ENCODE assay signal across 1 cellular context in the genomic region with DNA sequence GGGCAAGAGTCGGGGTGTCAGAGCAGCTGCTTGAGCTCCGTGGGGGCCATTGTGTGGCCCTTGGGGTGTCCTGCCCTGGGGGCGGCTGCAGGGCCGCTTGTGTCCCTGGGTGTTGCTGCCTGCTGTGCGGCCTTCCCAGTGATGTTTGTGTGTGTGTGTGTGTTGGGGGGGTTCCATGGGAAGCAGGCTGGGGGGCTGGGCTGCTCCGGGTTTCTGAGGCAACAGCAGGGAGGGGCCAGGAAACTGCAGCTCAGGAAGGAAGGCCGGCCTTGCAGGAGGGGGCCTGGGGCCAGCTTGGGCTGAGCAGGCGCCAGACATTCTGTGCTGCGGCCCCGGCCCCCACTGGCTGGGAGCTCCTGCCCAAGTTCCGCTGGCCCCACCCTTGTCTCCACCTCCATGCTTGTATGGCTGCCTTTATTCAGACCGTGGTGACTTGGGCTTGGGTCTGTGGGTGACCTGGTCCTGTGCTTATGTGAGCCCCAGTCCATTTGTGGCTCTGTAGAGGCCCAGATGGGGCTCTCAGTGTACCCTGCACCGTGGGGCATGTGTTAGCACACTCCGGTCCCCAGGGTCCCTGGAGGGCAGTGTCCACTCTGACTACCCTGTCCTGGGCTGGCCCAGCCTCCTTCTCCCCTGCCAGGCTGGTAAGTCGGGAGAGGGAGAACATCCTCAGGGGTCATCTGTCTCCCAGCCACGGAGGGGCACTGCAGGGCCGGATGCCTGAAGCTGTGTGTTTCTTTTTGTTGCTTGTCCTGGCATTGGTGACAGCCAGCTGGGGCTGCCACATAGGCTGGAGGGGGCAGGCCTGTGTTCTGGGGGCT.
TF ChIP-seq lines count a peak whose summit lies in the region.

No MANE protein-coding gene starts in this region.

TF ChIP-seq in HepG2, 621 proteins besides CTCF, POLR2A, EP300 and RAD21 (continued from another document and continues in another):
- TF ChIP-seq PITX1 (CRISPR knock-in tag; IDR thresholded peaks at IDR 0.05), result peak; percentile 62
- TF ChIP-seq ZNF354B (CRISPR knock-in tag; IDR thresholded peaks at IDR 0.05), result no peak
- peak; percentile 79; the same call in 1 of the 2 replicates for TF ChIP-seq NR1H2 (CRISPR knock-in tag; IDR thresholded peaks at IDR 0.05; ENCODE audit: borderline replicate concordance, low read depth)
- TF ChIP-seq STAT5B (CRISPR knock-in tag; IDR thresholded peaks at IDR 0.05), result peak; percentile 12; the same call in 1 of the 2 replicates
- TF ChIP-seq NAIF1 (CRISPR knock-in tag; IDR thresholded peaks at IDR 0.05; ENCODE audit: borderline replicate concordance), result no peak
- peak; percentile 57 for TF ChIP-seq ZNF143 (CRISPR knock-in tag; IDR thresholded peaks at IDR 0.05)
- no peak; the same call in 1 of the 2 replicates for TF ChIP-seq ZFP41 (CRISPR knock-in tag; IDR thresholded peaks at IDR 0.05; ENCODE audit: borderline replicate concordance)
- TF ChIP-seq ZBTB37 (CRISPR knock-in tag; IDR thresholded peaks at IDR 0.05), result 0 out of 2 replicates have a peak, but pooled peaks have one; percentile 21
- TF ChIP-seq ZFX (CRISPR knock-in tag; IDR thresholded peaks at IDR 0.05; ENCODE audit: low read depth), result peak; percentile 91
- no peak; the same call in 1 of the 2 replicates for TF ChIP-seq SAFB2 (CRISPR knock-in tag; IDR thresholded peaks at IDR 0.05; ENCODE audit: borderline replicate concordance, low read depth)
- TF ChIP-seq KLF6 (CRISPR knock-in tag; IDR thresholded peaks at IDR 0.05), result no peak; the same call in none of the 2 replicates
- TF ChIP-seq AGO1 (IDR thresholded peaks at IDR 0.05; ENCODE audit: low read depth, low read length, poor library complexity, severe bottlenecking), result no peak
- TF ChIP-seq FOXK2 (IDR thresholded peaks at IDR 0.05), result no peak
- TF ChIP-seq NFIC (IDR thresholded peaks at IDR 0.05; ENCODE audit: low read length), result no peak
- no peak; the same call in 1 of the 2 replicates for TF ChIP-seq ZNF276 (CRISPR knock-in tag; IDR thresholded peaks at IDR 0.05; ENCODE audit: low read depth)
- TF ChIP-seq PRPF4 (IDR thresholded peaks at IDR 0.05; ENCODE audit: low read depth, low read length, poor library complexity, severe bottlenecking), result no peak
- no peak for TF ChIP-seq PAWR (CRISPR knock-in tag; IDR thresholded peaks at IDR 0.05; ENCODE audit: borderline replicate concordance)
- TF ChIP-seq DRAP1 (CRISPR knock-in tag; IDR thresholded peaks at IDR 0.05), result peak; percentile 94
- TF ChIP-seq ZNF740 (CRISPR knock-in tag; IDR thresholded peaks at IDR 0.05), result peak; percentile 89; the same call in 1 of the 2 replicates
- TF ChIP-seq, protein P1, sequence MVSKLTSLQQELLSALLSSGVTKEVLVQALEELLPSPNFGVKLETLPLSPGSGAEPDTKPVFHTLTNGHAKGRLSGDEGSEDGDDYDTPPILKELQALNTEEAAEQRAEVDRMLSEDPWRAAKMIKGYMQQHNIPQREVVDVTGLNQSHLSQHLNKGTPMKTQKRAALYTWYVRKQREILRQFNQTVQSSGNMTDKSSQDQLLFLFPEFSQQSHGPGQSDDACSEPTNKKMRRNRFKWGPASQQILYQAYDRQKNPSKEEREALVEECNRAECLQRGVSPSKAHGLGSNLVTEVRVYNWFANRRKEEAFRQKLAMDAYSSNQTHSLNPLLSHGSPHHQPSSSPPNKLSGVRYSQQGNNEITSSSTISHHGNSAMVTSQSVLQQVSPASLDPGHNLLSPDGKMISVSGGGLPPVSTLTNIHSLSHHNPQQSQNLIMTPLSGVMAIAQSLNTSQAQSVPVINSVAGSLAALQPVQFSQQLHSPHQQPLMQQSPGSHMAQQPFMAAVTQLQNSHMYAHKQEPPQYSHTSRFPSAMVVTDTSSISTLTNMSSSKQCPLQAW (CRISPR knock-in tag; IDR thresholded peaks at IDR 0.05), result peak; percentile 81; the same call in 1 of the 2 replicates
- 0 out of 2 replicates have a peak, but pooled peaks have one; percentile 12 for TF ChIP-seq CEBPB (IDR thresholded peaks at IDR 0.05; ENCODE audit: borderline replicate concordance, low read depth, low read length)
- peak; percentile 76 for TF ChIP-seq FOXP4 (CRISPR knock-in tag; IDR thresholded peaks at IDR 0.05)
- TF ChIP-seq GFI1 (CRISPR knock-in tag; IDR thresholded peaks at IDR 0.05; ENCODE audit: borderline replicate concordance), result no peak; the same call in 1 of the 2 replicates
- peak; percentile 85 for TF ChIP-seq HOXA3 (CRISPR knock-in tag; IDR thresholded peaks at IDR 0.05)
- TF ChIP-seq, protein P2, sequence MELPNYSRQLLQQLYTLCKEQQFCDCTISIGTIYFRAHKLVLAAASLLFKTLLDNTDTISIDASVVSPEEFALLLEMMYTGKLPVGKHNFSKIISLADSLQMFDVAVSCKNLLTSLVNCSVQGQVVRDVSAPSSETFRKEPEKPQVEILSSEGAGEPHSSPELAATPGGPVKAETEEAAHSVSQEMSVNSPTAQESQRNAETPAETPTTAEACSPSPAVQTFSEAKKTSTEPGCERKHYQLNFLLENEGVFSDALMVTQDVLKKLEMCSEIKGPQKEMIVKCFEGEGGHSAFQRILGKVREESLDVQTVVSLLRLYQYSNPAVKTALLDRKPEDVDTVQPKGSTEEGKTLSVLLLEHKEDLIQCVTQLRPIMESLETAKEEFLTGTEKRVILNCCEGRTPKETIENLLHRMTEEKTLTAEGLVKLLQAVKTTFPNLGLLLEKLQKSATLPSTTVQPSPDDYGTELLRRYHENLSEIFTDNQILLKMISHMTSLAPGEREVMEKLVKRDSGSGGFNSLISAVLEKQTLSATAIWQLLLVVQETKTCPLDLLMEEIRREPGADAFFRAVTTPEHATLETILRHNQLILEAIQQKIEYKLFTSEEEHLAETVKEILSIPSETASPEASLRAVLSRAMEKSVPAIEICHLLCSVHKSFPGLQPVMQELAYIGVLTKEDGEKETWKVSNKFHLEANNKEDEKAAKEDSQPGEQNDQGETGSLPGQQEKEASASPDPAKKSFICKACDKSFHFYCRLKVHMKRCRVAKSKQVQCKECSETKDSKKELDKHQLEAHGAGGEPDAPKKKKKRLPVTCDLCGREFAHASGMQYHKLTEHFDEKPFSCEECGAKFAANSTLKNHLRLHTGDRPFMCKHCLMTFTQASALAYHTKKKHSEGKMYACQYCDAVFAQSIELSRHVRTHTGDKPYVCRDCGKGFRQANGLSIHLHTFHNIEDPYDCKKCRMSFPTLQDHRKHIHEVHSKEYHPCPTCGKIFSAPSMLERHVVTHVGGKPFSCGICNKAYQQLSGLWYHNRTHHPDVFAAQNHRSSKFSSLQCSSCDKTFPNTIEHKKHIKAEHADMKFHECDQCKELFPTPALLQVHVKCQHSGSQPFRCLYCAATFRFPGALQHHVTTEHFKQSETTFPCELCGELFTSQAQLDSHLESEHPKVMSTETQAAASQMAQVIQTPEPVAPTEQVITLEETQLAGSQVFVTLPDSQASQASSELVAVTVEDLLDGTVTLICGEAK (IDR thresholded peaks at IDR 0.05), result no peak
- TF ChIP-seq, protein P2 (CRISPR knock-in tag; IDR thresholded peaks at IDR 0.05), result no peak
- TF ChIP-seq ZNF530 (CRISPR knock-in tag; IDR thresholded peaks at IDR 0.05; ENCODE audit: low read depth), result no peak
- TF ChIP-seq ZNF737 (CRISPR knock-in tag; IDR thresholded peaks at IDR 0.05; ENCODE audit: borderline replicate concordance), result no peak
- peak; percentile 77 for TF ChIP-seq RXRB (CRISPR knock-in tag; IDR thresholded peaks at IDR 0.05; ENCODE audit: borderline replicate concordance)
- TF ChIP-seq, protein P3, sequence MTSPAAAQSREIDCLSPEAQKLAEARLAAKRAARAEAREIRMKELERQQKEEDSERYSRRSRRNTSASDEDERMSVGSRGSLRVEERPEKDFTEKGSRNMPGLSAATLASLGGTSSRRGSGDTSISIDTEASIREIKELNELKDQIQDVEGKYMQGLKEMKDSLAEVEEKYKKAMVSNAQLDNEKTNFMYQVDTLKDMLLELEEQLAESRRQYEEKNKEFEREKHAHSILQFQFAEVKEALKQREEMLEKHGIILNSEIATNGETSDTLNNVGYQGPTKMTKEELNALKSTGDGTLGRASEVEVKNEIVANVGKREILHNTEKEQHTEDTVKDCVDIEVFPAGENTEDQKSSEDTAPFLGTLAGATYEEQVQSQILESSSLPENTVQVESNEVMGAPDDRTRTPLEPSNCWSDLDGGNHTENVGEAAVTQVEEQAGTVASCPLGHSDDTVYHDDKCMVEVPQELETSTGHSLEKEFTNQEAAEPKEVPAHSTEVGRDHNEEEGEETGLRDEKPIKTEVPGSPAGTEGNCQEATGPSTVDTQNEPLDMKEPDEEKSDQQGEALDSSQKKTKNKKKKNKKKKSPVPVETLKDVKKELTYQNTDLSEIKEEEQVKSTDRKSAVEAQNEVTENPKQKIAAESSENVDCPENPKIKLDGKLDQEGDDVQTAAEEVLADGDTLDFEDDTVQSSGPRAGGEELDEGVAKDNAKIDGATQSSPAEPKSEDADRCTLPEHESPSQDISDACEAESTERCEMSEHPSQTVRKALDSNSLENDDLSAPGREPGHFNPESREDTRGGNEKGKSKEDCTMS (CRISPR knock-in tag; conservative IDR thresholded peaks at IDR 0.05), result no peak
- no peak for TF ChIP-seq ZNF546 (CRISPR knock-in tag; conservative IDR thresholded peaks at IDR 0.05)
- no peak for TF ChIP-seq TCF12 (IDR thresholded peaks at IDR 0.05)
- TF ChIP-seq TCF12 (CRISPR knock-in tag; IDR thresholded peaks at IDR 0.05), result no peak; the same call in 1 of the 2 replicates
- no peak for TF ChIP-seq ATF7 (IDR thresholded peaks at IDR 0.05)
- peak; percentile 13; the same call in 1 of the 2 replicates for TF ChIP-seq ATF7 (CRISPR knock-in tag; IDR thresholded peaks at IDR 0.05)
